19 cellular contexts compared by ENCODE assay signal in the genomic region with DNA sequence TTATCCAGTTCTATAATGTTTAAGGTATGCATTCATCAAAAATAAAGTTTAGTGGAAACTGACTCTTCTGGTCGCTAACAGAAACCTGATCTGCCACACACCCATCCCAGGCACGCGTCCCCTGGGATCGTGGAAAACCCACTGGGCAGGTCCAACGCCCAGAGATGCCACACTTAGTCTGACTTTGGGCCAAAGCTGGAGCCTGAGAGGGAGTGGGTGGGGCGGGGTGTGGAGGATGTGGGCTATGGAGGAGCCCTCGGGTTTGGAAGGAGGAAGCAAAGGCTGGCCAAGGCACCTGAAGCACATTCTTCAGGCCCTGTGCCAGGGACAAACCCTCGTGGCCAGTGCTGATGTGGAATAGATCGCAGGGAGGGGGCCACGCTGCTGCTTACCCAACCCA. TPM values are rescaled to one million over a fixed set of nuclear protein-coding genes. Genes with fewer than 3 reads are reported as not detected.
DNase-seq lines count a peak whose midpoint lies in the region; ATAC-seq, FAIRE-seq and TF ChIP-seq lines count a peak whose summit lies in the region.
"Had no signal": no experiment of that assay in that cellular context is flagged by ENCODE, and none has a peak within 500 bp of the region (broad histone marks: within the 10 kb centered on the region; RNA-seq: fewer than 3 reads in every experiment).

No MANE protein-coding gene starts in this region.

- FAIRE-seq in GM12892 (lab: Jason Lieb, UNC) = no peak

- POLR2A ChIA-PET in RWPE1 (lab: Yijun Ruan, JAX; ENCODE audit: low non-redundant PET) = no interaction called here

- H3K4me1 ChIP-seq in lower lobe of right lung (no peaks in the 10 kb centered on the region), upper lobe of left lung (peaks cover 0 to 7% (median 3%) of the 10 kb centered on the region in 4 donors)
- H3K4me1 ChIP-seq: HAP-1, SJSA1 had no signal

- CTCF ChIA-PET in RWPE1 (lab: Yijun Ruan, JAX) = interaction anchor here (0.7 kb wide), 2 partner anchors 9 to 31 kb away, joined by 3 read pairs; no protein-coding TSS in a partner anchor

- H3K4me3 ChIP-seq in lower lobe of right lung = no peak overlapping the region
- H3K4me3 ChIP-seq in upper lobe of left lung = no peak overlapping the region
- H3K4me3 ChIP-seq: HAP-1, SJSA1 had no signal

- no peaks in the 10 kb centered on the region for H3K36me3 ChIP-seq in lower lobe of right lung
- no peaks in the 10 kb centered on the region for H3K36me3 ChIP-seq in upper lobe of left lung
- H3K36me3 ChIP-seq: HAP-1, SJSA1 had no signal

- DNase-seq in HPDE6-E6E7 (ENCODE audit: extremely low spot score) (peak; percentile 31), RWPE1 (ENCODE audit: low spot score) (peak; percentile 45), lower lobe of right lung (peak; percentile 79), upper lobe of left lung (peak in 1 of 2 donors; percentile 59), dermis blood vessel endothelial cell (no peak), GM12892 (ENCODE audit: insufficient read length) (no peak), NCI-H1105 treated with DMSO at 0.1 percent for 48 hours (lab: John Stamatoyannopoulos, UW) (no peak)
- DNase-seq: COR-L47, DMS153, NCI-H1092, NCI-H2081 treated with DMSO at 0.1 percent for 48 hours, NCI-H345, NCI-H526 treated with DMSO at 0.1 percent for 48 hours had no signal

- TF ChIP-seq POLR2A in upper lobe of left lung (IDR thresholded peaks at IDR 0.05) = no peak
- no peak for TF ChIP-seq POLR2A in GM12892 (IDR thresholded peaks at IDR 0.05; ENCODE audit: low read depth, low read length)

- H3K9me3 ChIP-seq in lower lobe of right lung (no peaks in the 10 kb centered on the region), upper lobe of left lung (no peaks in the 10 kb centered on the region)
- H3K9me3 ChIP-seq: HAP-1, SJSA1 had no signal

- TF ChIP-seq EP300 in upper lobe of left lung (IDR thresholded peaks at IDR 0.05) = no peak

- H3K27me3 ChIP-seq in lower lobe of right lung (ENCODE audit: low read depth) (peaks cover 3% of the 10 kb centered on the region), upper lobe of left lung (no peaks in the 10 kb centered on the region)

- intact Hi-C loops in lower lobe of right lung (cut with DNase I) = no loop called here

- WGBS in upper lobe of left lung, 2 donors = 55 to 56% methylated on average over 8 to 10 of the region's 10 CpGs

- H3K27ac ChIP-seq in RWPE1 (peak overlapping the region; percentile 66), lower lobe of right lung (no peak overlapping the region), upper lobe of left lung (no peak overlapping the region)
- H3K27ac ChIP-seq: KMS-11, SJSA1 had no signal

- ATAC-seq in lower lobe of right lung (peak; percentile 59 to 88), upper lobe of left lung (ENCODE audit: low FRiP score in 2 of 2) (peak; percentile 33 to 67)

- TF ChIP-seq CTCF in RWPE1 (conservative IDR thresholded peaks at IDR 0.05; ENCODE audit: low read depth) (no peak), lower lobe of right lung (IDR thresholded peaks at IDR 0.05) (no peak), upper lobe of left lung (IDR thresholded peaks at IDR 0.05) (no peak)

RNA-seq across cellular contexts. Expression of a gene that starts 2.5 kb away (rescaled TPM):
- total RNA-seq in lower lobe of right lung = not detected
- total RNA-seq in upper lobe of left lung = not detected
- total RNA-seq in dermis blood vessel endothelial cell = not detected in 2 replicates
- polyA plus RNA-seq in GM12892 (2012; ENCODE audit: missing spikeins) = not detected
- total RNA-seq: MCF 10A, RPMI7951, SJSA1 had no signal
- polyA plus RNA-seq: CD14-positive monocyte had no signal

Comparison
In these comparisons a context has a peak if more than half of its experiments do, and no peak if none do; other contexts are left out.
1. DNase-seq: peak in HPDE6-E6E7 (single experiment), RWPE1 (single experiment) and lower lobe of right lung (single experiment); none in dermis blood vessel endothelial cell (single experiment), GM12892 (single experiment) and NCI-H1105 treated with DMSO at 0.1 percent for 48 hours (single experiment).